Comparison of ENCODE assay signal across 12 cellular contexts in the genomic region with DNA sequence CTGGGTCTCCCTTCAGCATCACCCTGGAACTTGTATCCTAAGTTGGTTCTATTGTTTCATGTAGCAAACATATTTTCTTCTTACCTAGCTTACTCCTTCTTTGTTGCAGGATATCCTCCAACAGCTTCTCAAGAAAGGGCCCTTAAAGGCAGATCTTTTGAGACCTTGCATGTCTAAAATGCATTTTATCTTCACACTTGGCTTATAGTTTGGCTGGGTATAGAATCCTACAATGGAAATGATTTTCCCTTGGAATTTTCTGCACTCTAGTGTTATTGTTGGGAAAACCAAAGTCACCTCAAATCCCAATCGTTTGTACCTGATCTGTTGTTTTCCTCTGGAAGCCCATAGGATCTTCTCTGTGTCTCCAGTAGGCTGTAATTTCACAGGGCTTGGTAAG. TPM values are rescaled to one million over a fixed set of nuclear protein-coding genes. Genes with fewer than 3 reads are reported as not detected.
"Had no signal": no experiment of that assay in that cellular context is flagged by ENCODE, and none has a peak within 500 bp of the region (broad histone marks: within the 10 kb centered on the region; RNA-seq: fewer than 3 reads in every experiment).

No MANE protein-coding gene starts in this region.

- H2AFZ ChIP-seq: GM23248, GM23338 had no signal

- DNase-seq: GM23248, GOT3, H7, H9, HCEC 1CT, HFFc6 had no signal

- H3K4me3 ChIP-seq: GM23248, GM23338, HAP-1 had no signal

- FAIRE-seq: H1, H54 had no signal

- H3K9me3 ChIP-seq: HAP-1 had no signal

- ATAC-seq: GM23338, HCT116 had no signal

- H3K27ac ChIP-seq: GM23248 had no signal

- H3K9ac ChIP-seq: GM23248 had no signal

- H3K36me3 ChIP-seq: HAP-1 had no signal

- H3K4me1 ChIP-seq: HAP-1 had no signal

- H3K4me2 ChIP-seq: GM23338 had no signal

RNA-seq across cellular contexts. Expression of gene TGM6, which starts 12.1 kb away (rescaled TPM):
- total RNA-seq: GM23248, GM23338, H1, H4, H7, H9, HFFc6 had no signal
- polyA plus RNA-seq: GM23248, GM23338 had no signal
